ENCODE assay signal across 10 cellular contexts in genomic region chr1:221994939-221995338, GRCh38.
DNase-seq lines count a peak whose midpoint lies in the region; TF ChIP-seq lines count a peak whose summit lies in the region.
"Had no signal": no experiment of that assay in that cellular context is flagged by ENCODE, and none has a peak within 500 bp of the region (broad histone marks: within the 10 kb centered on the region; RNA-seq: fewer than 3 reads in every experiment).

No MANE protein-coding gene starts in this region.

- peak overlapping the region; percentile 23; the same call in 1 of the 2 replicates for H2AFZ ChIP-seq in OCI-LY3 (ENCODE audit: low read depth, low read length)

- peaks cover 4% of the 10 kb centered on the region; the same call in 1 of the 2 replicates for H3K9me3 ChIP-seq in OCI-LY3 (ENCODE audit: insufficient read depth, low read length)
- H3K9me3 ChIP-seq: esophagus muscularis mucosa had no signal

- H3K27me3 ChIP-seq in OCI-LY3 (ENCODE audit: low read depth, low read length): no peaks in the 10 kb centered on the region
- H3K27me3 ChIP-seq: esophagus muscularis mucosa had no signal

- H3K4me3 ChIP-seq in OCI-LY3 (ENCODE audit: low read length) (peak overlapping the region; percentile 16; the same call in 1 of the 2 replicates), coronary artery (no peak overlapping the region)
- H3K4me3 ChIP-seq: esophagus muscularis mucosa had no signal

- peaks cover 11% of the 10 kb centered on the region for H3K36me3 ChIP-seq in OCI-LY3 (replicated peaks; ENCODE audit: low read depth, low read length)
- H3K36me3 ChIP-seq: esophagus muscularis mucosa had no signal

- no peaks in the 10 kb centered on the region for H3K79me2 ChIP-seq in OCI-LY3 (ENCODE audit: low read length)

- DNase-seq in EL (peak; percentile 34), epithelial cell of prostate (ENCODE audit: low read depth, low spot score) (peak; percentile 57), putamen (ENCODE audit: low spot score) (peak; percentile 80), NCI-H1417 (lab: John Stamatoyannopoulos, UW) (no peak), coronary artery (ENCODE audit: low spot score) (no peak), DMS114 treated with DMSO at 0.1 percent for 48 hours (lab: John Stamatoyannopoulos, UW; ENCODE audit: unreplicated experiment) (no peak)
- DNase-seq: NCI-H1105 treated with DMSO at 0.1 percent for 48 hours, small intestine had no signal

- H3K4me2 ChIP-seq in OCI-LY3 (ENCODE audit: low read length): peak overlapping the region; percentile 61

- H3K9ac ChIP-seq in OCI-LY3 (ENCODE audit: low read length): peak overlapping the region; percentile 53

- H4K20me1 ChIP-seq in OCI-LY3 (ENCODE audit: insufficient read depth, low read length): no peaks in the 10 kb centered on the region

- no peak for TF ChIP-seq CTCF in OCI-LY3 (IDR thresholded peaks at IDR 0.05; ENCODE audit: low read depth, low read length)
- no peak for TF ChIP-seq CTCF in coronary artery (IDR thresholded peaks at IDR 0.05)

- peaks cover 60% of the 10 kb centered on the region for H3K4me1 ChIP-seq in OCI-LY3 (ENCODE audit: low read length)

- H3K27ac ChIP-seq in OCI-LY3 (ENCODE audit: low read length) (peak overlapping the region; percentile 91), epithelial cell of prostate (peak overlapping the region; percentile 60), coronary artery (no peak overlapping the region)
- H3K27ac ChIP-seq: esophagus muscularis mucosa had no signal

Comparison
In these comparisons a context has a peak if more than half of its experiments do, and no peak if none do; other contexts are left out.
1. DNase-seq: peak in EL (single experiment), epithelial cell of prostate (single experiment) and putamen (single experiment); none in NCI-H1417 (0 of 3), coronary artery (single experiment) and DMS114 treated with DMSO at 0.1 percent for 48 hours (single experiment).
2. H3K27ac ChIP-seq: peak in OCI-LY3 (single experiment) and epithelial cell of prostate (single experiment); none in coronary artery (0 of 2).